8 cellular contexts compared by ENCODE assay signal in genomic region chr12:56987551-56988053, GRCh38. TPM values are rescaled to one million over a fixed set of nuclear protein-coding genes. Genes with fewer than 3 reads are reported as not detected.
DNase-seq lines count a peak whose midpoint lies in the region; ATAC-seq and TF ChIP-seq lines count a peak whose summit lies in the region.

No MANE protein-coding gene starts in this region.

- no TSS peak for BruUV-seq in MCF 10A (replicated peaks; lab: Mats Ljungman, UMichigan)

- TF ChIP-seq CTCF in HFFc6 (IDR thresholded peaks at IDR 0.05): peak; percentile 98
- TF ChIP-seq CTCF in WI38 (IDR thresholded peaks at IDR 0.05; ENCODE audit: low read depth, low read length): peak; percentile 87
- TF ChIP-seq CTCF in MCF 10A (IDR thresholded peaks at IDR 0.05; ENCODE audit: unreplicated experiment): peak; percentile 89

- peaks cover 14% of the 10 kb centered on the region for H3K27me3 Mint-ChIP-seq in HFFc6 (ENCODE audit: insufficient read depth)
- H3K27me3 Mint-ChIP-seq in MCF 10A (ENCODE audit: insufficient read depth, unreplicated experiment): no peaks in the 10 kb centered on the region

- no peak for ATAC-seq in GM19395 (IDR thresholded peaks at IDR 0.05; ENCODE audit: unreplicated experiment)

- H3K9me3 Mint-ChIP-seq in HFFc6: no peaks in the 10 kb centered on the region
- no peaks in the 10 kb centered on the region for H3K9me3 Mint-ChIP-seq in MCF 10A (ENCODE audit: unreplicated experiment)

- H3K4me1 Mint-ChIP-seq in HFFc6 (ENCODE audit: low read depth) (peaks cover 44% of the 10 kb centered on the region), MCF 10A (ENCODE audit: insufficient read depth, unreplicated experiment) (peaks cover 25% of the 10 kb centered on the region)

- no peak overlapping the region for H3K4me3 ChIP-seq in WI38 (ENCODE audit: low read depth, low read length)

- intact Hi-C loops in MCF 10A (cut with micrococcal nuclease): loop anchor here (1.0 to 5.0 kb wide), 6 partner anchors 41 to 350 kb away; partner anchors contain the start of gene HSD17B6

- POLR2A ChIA-PET in MCF 10A (lab: Yijun Ruan, JAX): interaction anchor here (0.7 to 3.6 kb wide), 7 partner anchors 30 to 552 kb away, joined by 3 to 38 read pairs (median 4); partner anchors contain the start of gene RDH16

- H3K27ac Mint-ChIP-seq in HFFc6 (no peak overlapping the region), MCF 10A (ENCODE audit: low read depth, unreplicated experiment) (no peak overlapping the region)

- DNase-seq in COLO668 (lab: John Stamatoyannopoulos, UW; ENCODE audit: unreplicated experiment) (peak; percentile 62), HFFc6 (peak; percentile 55), NCI-H2196 treated with DMSO at 0.1 percent for 48 hours (lab: John Stamatoyannopoulos, UW; ENCODE audit: unreplicated experiment) (peak; percentile 84), MCF 10A (ENCODE audit: unreplicated experiment) (peak; percentile 84), inferior parietal cortex (ENCODE audit: extremely low spot score) (peak; percentile 85)
- DNase-seq in stimulated activated CD4-positive, alpha-beta T cell treated with anti-CD3 and anti-CD28 coated beads, Interleukin-12 subunit alpha, Interleukin-12 subunit beta, amount 100 ng/mL, for 4 hours: peak; percentile 74

- CTCF ChIA-PET in MCF 10A (lab: Yijun Ruan, JAX): interaction anchor here (0.6 to 4.4 kb wide), 38 partner anchors 10 to 438 kb away, joined by 3 to 212 read pairs (median 4); partner anchors contain the start of genes HSD17B6, RDH16 and ZBTB39

- H3K36me3 Mint-ChIP-seq in HFFc6 (ENCODE audit: low read depth): no peaks in the 10 kb centered on the region
- no peaks in the 10 kb centered on the region for H3K36me3 Mint-ChIP-seq in MCF 10A (ENCODE audit: insufficient read depth, unreplicated experiment)

- H3K4me3 Mint-ChIP-seq in HFFc6 (no peak overlapping the region), MCF 10A (ENCODE audit: unreplicated experiment) (no peak overlapping the region)

RNA-seq across cellular contexts. Expression of gene ZBTB39, which starts 18.7 kb away (rescaled TPM):
- 1 to 10 TPM; 3.6 to 4.6 (median 3.9) TPM for total RNA-seq in HFFc6 (2021; fragmentation: NEBNext Ultra II Directional; extraction: Animal tissue kit (Norgen Biotek cat#: 25700))
- total RNA-seq in MCF 10A (2022): 5.2 and 6.2 TPM in 2 replicates

RNA-seq across cellular contexts. Expression of gene TAC3, which starts 28.7 kb away (rescaled TPM):
- not detected for total RNA-seq in HFFc6 (2021; fragmentation: NEBNext Ultra II Directional; extraction: Animal tissue kit (Norgen Biotek cat#: 25700))
- not detected in 2 replicates for total RNA-seq in MCF 10A (2022)

RNA-seq across cellular contexts. Expression of gene RDH16, which starts 30.2 kb away (rescaled TPM):
- total RNA-seq in HFFc6 (2021; fragmentation: NEBNext Ultra II Directional; extraction: Animal tissue kit (Norgen Biotek cat#: 25700)): not detected
- 0.10 and 0.16 TPM in 2 replicates for total RNA-seq in MCF 10A (2022)

RNA-seq across cellular contexts. Expression of gene SDR9C7, which starts 53.4 kb away (rescaled TPM):
- not detected for total RNA-seq in HFFc6 (2021; fragmentation: NEBNext Ultra II Directional; extraction: Animal tissue kit (Norgen Biotek cat#: 25700))
- not detected in 2 replicates for total RNA-seq in MCF 10A (2022)
